18 cellular contexts compared by ENCODE assay signal in the genomic region with DNA sequence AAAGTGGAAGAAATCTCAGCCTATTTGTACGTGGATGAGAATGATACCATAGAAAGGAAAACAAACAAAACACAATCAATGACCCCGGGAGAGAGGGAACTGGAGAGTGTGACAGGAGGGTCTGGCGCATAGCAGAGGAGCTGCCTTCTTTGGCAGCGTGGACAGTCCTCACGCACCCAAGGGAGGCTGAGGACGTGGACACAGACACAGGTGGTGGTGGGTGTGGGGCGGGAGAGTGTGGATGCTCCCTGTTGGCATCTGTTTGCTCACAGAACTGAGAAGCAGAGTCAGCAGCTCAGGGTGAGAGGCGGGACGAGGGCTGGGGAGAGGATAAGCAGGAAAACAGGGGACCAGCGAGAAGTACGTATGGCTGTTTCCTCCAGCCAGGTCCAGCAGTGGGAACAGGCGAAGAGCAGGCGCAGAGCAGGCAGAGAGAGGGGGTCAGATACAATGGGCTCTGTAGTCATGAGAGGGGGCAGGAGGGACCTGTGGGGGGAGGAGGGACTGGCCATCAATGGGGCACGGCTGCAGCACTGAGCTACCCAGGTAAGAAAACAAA. TPM values are rescaled to one million over a fixed set of nuclear protein-coding genes. Genes with fewer than 3 reads are reported as not detected.
DNase-seq lines count a peak whose midpoint lies in the region; ATAC-seq, FAIRE-seq and TF ChIP-seq lines count a peak whose summit lies in the region.
"Had no signal": no experiment of that assay in that cellular context is flagged by ENCODE, and none has a peak within 500 bp of the region (broad histone marks: within the 10 kb centered on the region; RNA-seq: fewer than 3 reads in every experiment).

No MANE protein-coding gene starts in this region.

- POLR2A ChIA-PET in HepG2 (lab: Yijun Ruan, JAX) = no interaction called here

- H3K9ac ChIP-seq in liver (ENCODE audit: low read depth in 1 of 2, low read length in 2 of 2) = no peak overlapping the region
- no peak overlapping the region for H3K9ac ChIP-seq in HepG2 (ENCODE audit: insufficient read depth, low read depth, low read length)

- H3K9me3 Mint-ChIP-seq in nephron progenitor cell = peaks cover 14% of the 10 kb centered on the region
- H3K9me3 Mint-ChIP-seq: CD4-positive, alpha-beta T cell had no signal

- TF ChIP-seq CTCF in liver (IDR thresholded peaks at IDR 0.05; ENCODE audit: low read depth, low read length, missing input control) = no peak
- TF ChIP-seq CTCF in HepG2 (CRISPR knock-in tag; IDR thresholded peaks at IDR 0.05) = no peak
- TF ChIP-seq CTCF in nephron progenitor cell (IDR thresholded peaks at IDR 0.05) = no peak

- FAIRE-seq in HepG2 (lab: Jason Lieb, UNC) = no peak

- peak overlapping the region; percentile 36 to 53 for H3K27ac ChIP-seq in liver (ENCODE audit: low read depth in 1 of 2, low read length in 2 of 2)
- no peak overlapping the region for H3K27ac ChIP-seq in HepG2 (ENCODE audit: extremely low read length, insufficient read depth, low read length)
- H3K27ac ChIP-seq: 22Rv1, PC-9 had no signal

- no peak overlapping the region for H3K4me3 Mint-ChIP-seq in nephron progenitor cell
- H3K4me3 Mint-ChIP-seq: CD4-positive, alpha-beta T cell had no signal

- H4K20me1 ChIP-seq in HepG2 (ENCODE audit: insufficient read depth, low read length) = no peaks in the 10 kb centered on the region

- H3K4me1 Mint-ChIP-seq in nephron progenitor cell = peaks cover 14% of the 10 kb centered on the region

- H3K36me3 Mint-ChIP-seq in nephron progenitor cell (ENCODE audit: low read depth) = peaks cover 62% of the 10 kb centered on the region

- H3K9me3 ChIP-seq in liver (ENCODE audit: control insufficient read depth in 4 of 4, low read length in 3 of 4) (no peaks in the 10 kb centered on the region), HepG2 (ENCODE audit: low read length) (no peaks in the 10 kb centered on the region)
- H3K9me3 ChIP-seq: BE2C had no signal

- peak overlapping the region; percentile 80 for H3K27ac Mint-ChIP-seq in nephron progenitor cell
- H3K27ac Mint-ChIP-seq: CD4-positive, alpha-beta T cell had no signal

- H3K79me2 ChIP-seq in HepG2 (ENCODE audit: insufficient read depth, low read length) = no peaks in the 10 kb centered on the region

- CTCF ChIA-PET in HepG2 (lab: Yijun Ruan, JAX; ENCODE audit: low intra/inter-chr PET ratio, low total read pairs) = no interaction called here

- intact Hi-C loops in HepG2 (cut with micrococcal nuclease; ENCODE audit: unreplicated experiment) = no loop called here

- H3K36me3 ChIP-seq in liver (ENCODE audit: control insufficient read depth in 4 of 4, insufficient read depth in 3 of 4, low read depth in 1 of 4, low read length in 3 of 4) (peaks cover 0 to 2% (median 0%) of the 10 kb centered on the region in 4 donors), HepG2 (replicated peaks in 1 of 2; ENCODE audit: control insufficient read depth in 1 of 2, insufficient read depth in 2 of 2, low read length in 2 of 2) (no peaks in the 10 kb centered on the region)
- H3K36me3 ChIP-seq: BE2C had no signal

- H3K4me1 ChIP-seq in liver (ENCODE audit: control insufficient read depth in 4 of 4, insufficient read depth in 4 of 4, low read length in 3 of 4) (peaks cover 0 to 21% (median 19%) of the 10 kb centered on the region in 4 donors), HepG2 (ENCODE audit: insufficient read depth, low read length) (peaks cover 26% of the 10 kb centered on the region)
- H3K4me1 ChIP-seq: BE2C had no signal

- no peak overlapping the region for H3K4me3 ChIP-seq in liver (ENCODE audit: low read depth in 1 of 3, low read length in 3 of 3)
- no peak overlapping the region for H3K4me3 ChIP-seq in HepG2 (replicated peaks in 1 of 3; ENCODE audit: insufficient read depth in 1 of 3, low read depth in 2 of 3, low read length in 3 of 3)
- H3K4me3 ChIP-seq: PC-9 had no signal

- H2AFZ ChIP-seq in HepG2 (ENCODE audit: low read length) = no peak overlapping the region
- H2AFZ ChIP-seq: PC-9 had no signal

- DNase-seq in NCI-H1092 treated with DMSO at 0.1 percent for 48 hours (lab: John Stamatoyannopoulos, UW) (peak; percentile 39), NCI-H1092 (lab: John Stamatoyannopoulos, UW) (no peak), HepG2 (ENCODE audit: low spot score) (no peak), nephron progenitor cell (no peak), NCI-H1694 (lab: John Stamatoyannopoulos, UW) (no peak)
- DNase-seq: BE2C; Calu3; CD4-positive, alpha-beta T cell; DMS53; KBM-7; NCI-H187 treated with DMSO at 0.1 percent for 48 hours; NCI-H526 treated with DMSO at 0.1 percent for 48 hours had no signal

- WGBS in liver = 66% methylated on average over 14 of the region's 14 CpGs
- 93% methylated on average over 14 of the region's 14 CpGs for whole genome bisulfite sequencing in HepG2 (ENCODE audit: low lambda C conversion rate)

- TF ChIP-seq EP300 in HepG2 (IDR thresholded peaks at IDR 0.05; ENCODE audit: low read depth in 2 of 2, low read length in 2 of 2) = no peak
- no peak for TF ChIP-seq EP300 in HepG2 (CRISPR knock-in tag; IDR thresholded peaks at IDR 0.05; ENCODE audit: borderline replicate concordance)

- H3K4me2 ChIP-seq in HepG2 (ENCODE audit: low read depth, low read length) = no peak overlapping the region
- H3K4me2 ChIP-seq: PC-9 had no signal

- TF ChIP-seq POLR2A in HepG2 (IDR thresholded peaks at IDR 0.05; ENCODE audit: insufficient read depth in 1 of 2, low read depth in 2 of 2, low read length in 2 of 2) = no peak

- BruUV-seq in HepG2 (replicated peaks; lab: Mats Ljungman, UMichigan) = no TSS peak

- no peak for TF ChIP-seq RAD21 in liver (IDR thresholded peaks at IDR 0.05)
- TF ChIP-seq RAD21 in HepG2 (CRISPR knock-in tag; IDR thresholded peaks at IDR 0.05) = no peak

- in situ Hi-C loops in HepG2 (cut with HindIII; ENCODE audit: extremely low pct_ligation_motif_present, low pct_unique_long_range_greater_than_20kb) = no loop called here

- H3K27me3 Mint-ChIP-seq in nephron progenitor cell (ENCODE audit: low read depth, poor library complexity) = peaks cover 9% of the 10 kb centered on the region
- H3K27me3 Mint-ChIP-seq: CD4-positive, alpha-beta T cell had no signal

- H3K27me3 ChIP-seq in liver (ENCODE audit: control insufficient read depth in 4 of 4, insufficient read depth in 4 of 4, low read length in 3 of 4) (no peaks in the 10 kb centered on the region), HepG2 (ENCODE audit: control insufficient read depth in 1 of 2, insufficient read depth in 2 of 2, low read length in 2 of 2) (no peaks in the 10 kb centered on the region)
- H3K27me3 ChIP-seq: BE2C had no signal

- ATAC-seq in HepG2 (no peak), GM18519 (IDR thresholded peaks at IDR 0.05; ENCODE audit: low FRiP score, unreplicated experiment) (no peak), HG03442 (IDR thresholded peaks at IDR 0.05; ENCODE audit: unreplicated experiment) (no peak)

RNA-seq across cellular contexts. Expression of gene CMBL, which starts 10.0 kb away (rescaled TPM):
- 10 to 100 TPM in 1 of 2 donors, 1 to 10 TPM in 1; 6.8 to 33.7 TPM for total RNA-seq in liver
- polyA plus RNA-seq in liver = 10 to 100 TPM; 49.8 to 56.1 TPM
- total RNA-seq in HepG2 (2016; rRNA removed; fragmentation: Illumina TruSeq; extraction: Trizol) = 11.5 and 19.6 TPM in 2 replicates
- total RNA-seq in HepG2 (2016; cell fraction: cytosol; rRNA removed; fragmentation: Illumina TruSeq; extraction: Trizol; ENCODE audit: low read depth) = 5.2 TPM in 2 replicates
- total RNA-seq in HepG2 (2016; cell fraction: insoluble cytoplasmic fraction; rRNA removed; fragmentation: Illumina TruSeq; extraction: Trizol) = 10.8 and 20.2 TPM in 2 replicates
- 16.6 and 16.8 TPM in 2 replicates for total RNA-seq in HepG2 (2016; cell fraction: membrane; rRNA removed; fragmentation: Illumina TruSeq; extraction: Trizol)
- 6.0 and 7.0 TPM in 2 replicates for total RNA-seq in HepG2 (2016; cell fraction: nucleus; rRNA removed; fragmentation: Illumina TruSeq; extraction: Trizol)
- polyA plus RNA-seq in HepG2 (2011; rRNA removed) = 12.7 and 17.0 TPM in 2 replicates
- 17.0 and 27.6 TPM in 2 replicates for polyA plus RNA-seq in HepG2 (2011; cell fraction: cytosol; rRNA removed)
- polyA plus RNA-seq in HepG2 (2011; cell fraction: nucleus; rRNA removed) = 4.1 and 7.8 TPM in 2 replicates
- 16.9 and 18.5 TPM in 2 replicates for polyA plus RNA-seq in HepG2 (2012)
- 9.6 and 10.7 TPM in 2 replicates for polyA plus RNA-seq in HepG2 (2016; cell fraction: cytosol; fragmentation: Illumina TruSeq; extraction: Trizol; ENCODE audit: low read depth)
- polyA plus RNA-seq in HepG2 (2016; cell fraction: insoluble cytoplasmic fraction; fragmentation: Illumina TruSeq; extraction: Trizol; ENCODE audit: low read depth) = 42.7 and 43.4 TPM in 2 replicates
- polyA plus RNA-seq in HepG2 (2016; cell fraction: membrane; fragmentation: Illumina TruSeq; extraction: Trizol; ENCODE audit: low read depth) = 22.0 and 22.7 TPM in 2 replicates
- polyA plus RNA-seq in HepG2 (2016; cell fraction: nucleus; fragmentation: Illumina TruSeq; extraction: Trizol; ENCODE audit: insufficient read depth, low read depth) = 16.1 and 16.6 TPM in 2 replicates
- polyA minus RNA-seq in HepG2 (2011; rRNA and poly(A)+ RNA removed; ENCODE audit: low replicate concordance) = 30.1 and 125 TPM in 2 replicates
- 17.9 and 19.5 TPM in 2 replicates for polyA minus RNA-seq in HepG2 (2011; cell fraction: cytosol; rRNA and poly(A)+ RNA removed)
- 4.9 and 8.1 TPM in 2 replicates for polyA minus RNA-seq in HepG2 (2011; cell fraction: nucleus; rRNA and poly(A)+ RNA removed)
- total RNA-seq: SK-MEL-5 had no signal

RNA-seq across cellular contexts. Expression of gene CCT5, which starts 47.6 kb away (rescaled TPM):
- total RNA-seq in liver (100 to 1,000 TPM; 130 to 157 TPM), HepG2 (2016; rRNA removed; fragmentation: Illumina TruSeq; extraction: Trizol) (708 and 1,053 TPM in 2 replicates)
- polyA plus RNA-seq in liver (10 to 100 TPM; 68.4 to 79.6 TPM), HepG2 (2011; rRNA removed) (294 and 319 TPM in 2 replicates)
- total RNA-seq in HepG2 (2016; cell fraction: cytosol; rRNA removed; fragmentation: Illumina TruSeq; extraction: Trizol; ENCODE audit: low read depth) = 114 and 133 TPM in 2 replicates
- 720 and 1,097 TPM in 2 replicates for total RNA-seq in HepG2 (2016; cell fraction: insoluble cytoplasmic fraction; rRNA removed; fragmentation: Illumina TruSeq; extraction: Trizol)
- 191 and 222 TPM in 2 replicates for total RNA-seq in HepG2 (2016; cell fraction: membrane; rRNA removed; fragmentation: Illumina TruSeq; extraction: Trizol)
- total RNA-seq in HepG2 (2016; cell fraction: nucleus; rRNA removed; fragmentation: Illumina TruSeq; extraction: Trizol) = 268 and 275 TPM in 2 replicates
- 302 and 393 TPM in 2 replicates for polyA plus RNA-seq in HepG2 (2011; cell fraction: cytosol; rRNA removed)
- polyA plus RNA-seq in HepG2 (2011; cell fraction: nucleus; rRNA removed) = 114 and 130 TPM in 2 replicates
- polyA plus RNA-seq in HepG2 (2012) = 339 and 386 TPM in 2 replicates
- 82.0 and 88.3 TPM in 2 replicates for polyA plus RNA-seq in HepG2 (2016; cell fraction: cytosol; fragmentation: Illumina TruSeq; extraction: Trizol; ENCODE audit: low read depth)
- polyA plus RNA-seq in HepG2 (2016; cell fraction: insoluble cytoplasmic fraction; fragmentation: Illumina TruSeq; extraction: Trizol; ENCODE audit: low read depth) = 785 and 829 TPM in 2 replicates
- 96.5 and 109 TPM in 2 replicates for polyA plus RNA-seq in HepG2 (2016; cell fraction: membrane; fragmentation: Illumina TruSeq; extraction: Trizol; ENCODE audit: low read depth)
- polyA plus RNA-seq in HepG2 (2016; cell fraction: nucleus; fragmentation: Illumina TruSeq; extraction: Trizol; ENCODE audit: insufficient read depth, low read depth) = 284 and 310 TPM in 2 replicates
- 354 and 1,739 TPM in 2 replicates for polyA minus RNA-seq in HepG2 (2011; rRNA and poly(A)+ RNA removed; ENCODE audit: low replicate concordance)
- 264 and 280 TPM in 2 replicates for polyA minus RNA-seq in HepG2 (2011; cell fraction: cytosol; rRNA and poly(A)+ RNA removed)
- 179 and 238 TPM in 2 replicates for polyA minus RNA-seq in HepG2 (2011; cell fraction: nucleus; rRNA and poly(A)+ RNA removed)

RNA-seq across cellular contexts. Expression of gene ATPSCKMT, which starts 48.0 kb away (rescaled TPM):
- total RNA-seq in liver (10 to 100 TPM; 11.9 to 21.9 TPM), HepG2 (2016; rRNA removed; fragmentation: Illumina TruSeq; extraction: Trizol) (12.1 and 15.0 TPM in 2 replicates)
- polyA plus RNA-seq in liver (1 to 10 TPM; 8.3 to 8.5 TPM), HepG2 (2011; rRNA removed) (3.7 and 5.7 TPM in 2 replicates)
- 4.0 and 4.9 TPM in 2 replicates for total RNA-seq in HepG2 (2016; cell fraction: cytosol; rRNA removed; fragmentation: Illumina TruSeq; extraction: Trizol; ENCODE audit: low read depth)
- 13.6 and 19.6 TPM in 2 replicates for total RNA-seq in HepG2 (2016; cell fraction: insoluble cytoplasmic fraction; rRNA removed; fragmentation: Illumina TruSeq; extraction: Trizol)
- 4.1 and 5.4 TPM in 2 replicates for total RNA-seq in HepG2 (2016; cell fraction: membrane; rRNA removed; fragmentation: Illumina TruSeq; extraction: Trizol)
- 16.6 and 21.5 TPM in 2 replicates for total RNA-seq in HepG2 (2016; cell fraction: nucleus; rRNA removed; fragmentation: Illumina TruSeq; extraction: Trizol)
- 5.1 and 9.0 TPM in 2 replicates for polyA plus RNA-seq in HepG2 (2011; cell fraction: cytosol; rRNA removed)
- 3.9 and 7.9 TPM in 2 replicates for polyA plus RNA-seq in HepG2 (2011; cell fraction: nucleus; rRNA removed)
- polyA plus RNA-seq in HepG2 (2012) = 4.2 and 4.3 TPM in 2 replicates
- polyA plus RNA-seq in HepG2 (2016; cell fraction: cytosol; fragmentation: Illumina TruSeq; extraction: Trizol; ENCODE audit: low read depth) = 1.1 and 1.9 TPM in 2 replicates
- 10.6 and 12.7 TPM in 2 replicates for polyA plus RNA-seq in HepG2 (2016; cell fraction: insoluble cytoplasmic fraction; fragmentation: Illumina TruSeq; extraction: Trizol; ENCODE audit: low read depth)
- polyA plus RNA-seq in HepG2 (2016; cell fraction: membrane; fragmentation: Illumina TruSeq; extraction: Trizol; ENCODE audit: low read depth) = 2.4 and 2.7 TPM in 2 replicates
- 16.2 and 20.4 TPM in 2 replicates for polyA plus RNA-seq in HepG2 (2016; cell fraction: nucleus; fragmentation: Illumina TruSeq; extraction: Trizol; ENCODE audit: insufficient read depth, low read depth)
- polyA minus RNA-seq in HepG2 (2011; rRNA and poly(A)+ RNA removed; ENCODE audit: low replicate concordance) = 5.1 and 23.0 TPM in 2 replicates
- polyA minus RNA-seq in HepG2 (2011; cell fraction: cytosol; rRNA and poly(A)+ RNA removed) = 2.2 and 4.3 TPM in 2 replicates
- polyA minus RNA-seq in HepG2 (2011; cell fraction: nucleus; rRNA and poly(A)+ RNA removed) = 17.3 and 18.8 TPM in 2 replicates

RNA-seq across cellular contexts. Expression of gene MARCHF6, which starts 55.8 kb away (rescaled TPM):
- total RNA-seq in liver (10 to 100 TPM; 64.8 to 77.7 TPM), HepG2 (2016; rRNA removed; fragmentation: Illumina TruSeq; extraction: Trizol) (39.5 and 48.6 TPM in 2 replicates)
- polyA plus RNA-seq in liver (10 to 100 TPM; 20.6 to 60.1 TPM), HepG2 (2011; rRNA removed) (107 and 115 TPM in 2 replicates)
- 21.2 and 25.8 TPM in 2 replicates for total RNA-seq in HepG2 (2016; cell fraction: cytosol; rRNA removed; fragmentation: Illumina TruSeq; extraction: Trizol; ENCODE audit: low read depth)
- total RNA-seq in HepG2 (2016; cell fraction: insoluble cytoplasmic fraction; rRNA removed; fragmentation: Illumina TruSeq; extraction: Trizol) = 34.4 and 49.1 TPM in 2 replicates
- total RNA-seq in HepG2 (2016; cell fraction: membrane; rRNA removed; fragmentation: Illumina TruSeq; extraction: Trizol) = 11.9 and 12.7 TPM in 2 replicates
- 71.7 and 86.1 TPM in 2 replicates for total RNA-seq in HepG2 (2016; cell fraction: nucleus; rRNA removed; fragmentation: Illumina TruSeq; extraction: Trizol)
- polyA plus RNA-seq in HepG2 (2011; cell fraction: cytosol; rRNA removed) = 45.5 and 75.4 TPM in 2 replicates
- 244 and 247 TPM in 2 replicates for polyA plus RNA-seq in HepG2 (2011; cell fraction: nucleus; rRNA removed)
- 67.4 and 121 TPM in 2 replicates for polyA plus RNA-seq in HepG2 (2012)
- 1.8 and 2.0 TPM in 2 replicates for polyA plus RNA-seq in HepG2 (2016; cell fraction: cytosol; fragmentation: Illumina TruSeq; extraction: Trizol; ENCODE audit: low read depth)
- 21.2 and 23.1 TPM in 2 replicates for polyA plus RNA-seq in HepG2 (2016; cell fraction: insoluble cytoplasmic fraction; fragmentation: Illumina TruSeq; extraction: Trizol; ENCODE audit: low read depth)
- 3.2 and 3.8 TPM in 2 replicates for polyA plus RNA-seq in HepG2 (2016; cell fraction: membrane; fragmentation: Illumina TruSeq; extraction: Trizol; ENCODE audit: low read depth)
- 120 and 121 TPM in 2 replicates for polyA plus RNA-seq in HepG2 (2016; cell fraction: nucleus; fragmentation: Illumina TruSeq; extraction: Trizol; ENCODE audit: insufficient read depth, low read depth)
- polyA minus RNA-seq in HepG2 (2011; rRNA and poly(A)+ RNA removed; ENCODE audit: low replicate concordance) = 309 and 698 TPM in 2 replicates
- 78.7 and 104 TPM in 2 replicates for polyA minus RNA-seq in HepG2 (2011; cell fraction: cytosol; rRNA and poly(A)+ RNA removed)
- 179 and 204 TPM in 2 replicates for polyA minus RNA-seq in HepG2 (2011; cell fraction: nucleus; rRNA and poly(A)+ RNA removed)
